In genomic region chr1:3337798-3338724, GRCh38 we compare ENCODE assay signal across 1 cellular context.
A peak's percentile ranks its signal among the peaks of the same experiment; 100 is the strongest.
TF ChIP-seq lines count a peak whose summit lies in the region.

No MANE protein-coding gene starts in this region.

TF ChIP-seq in HepG2, 621 proteins besides CTCF, POLR2A, EP300 and RAD21 (continued from another document):
- TF ChIP-seq RARG (CRISPR knock-in tag; IDR thresholded peaks at IDR 0.05; ENCODE audit: low read depth) (no peak), ZFP90 (CRISPR knock-in tag; IDR thresholded peaks at IDR 0.05; ENCODE audit: borderline replicate concordance) (no peak), ZNF605 (CRISPR knock-in tag; IDR thresholded peaks at IDR 0.05) (peak; percentile 77), MLLT10 (CRISPR knock-in tag; IDR thresholded peaks at IDR 0.05) (no peak), HES4 (CRISPR knock-in tag; IDR thresholded peaks at IDR 0.05; ENCODE audit: borderline replicate concordance) (no peak), ZBTB34 (CRISPR knock-in tag; IDR thresholded peaks at IDR 0.05) (0 out of 2 replicates have a peak, but pooled peaks have one; percentile 51), ZNF766 (CRISPR knock-in tag; IDR thresholded peaks at IDR 0.05; ENCODE audit: borderline replicate concordance) (no peak), SP140L (CRISPR knock-in tag; IDR thresholded peaks at IDR 0.05; ENCODE audit: borderline replicate concordance) (no peak), ZIK1 (CRISPR knock-in tag; IDR thresholded peaks at IDR 0.05; ENCODE audit: borderline replicate concordance, low read depth) (no peak), FOXP1 (IDR thresholded peaks at IDR 0.05) (no peak), FOXP1 (CRISPR knock-in tag; IDR thresholded peaks at IDR 0.05) (no peak), FOXM1 (CRISPR knock-in tag; IDR thresholded peaks at IDR 0.05) (no peak), ZFP62 (CRISPR knock-in tag; IDR thresholded peaks at IDR 0.05) (no peak), DMTF1 (CRISPR knock-in tag; IDR thresholded peaks at IDR 0.05) (0 out of 2 replicates have a peak, but pooled peaks have one; percentile 53), SOX13 (IDR thresholded peaks at IDR 0.05) (no peak), SOX13 (CRISPR knock-in tag; conservative IDR thresholded peaks at IDR 0.05 in 1 of 2, IDR thresholded peaks at IDR 0.05 in 1 of 2) (no peak), GATAD1 (CRISPR knock-in tag; IDR thresholded peaks at IDR 0.05) (no peak), NKX3-1 (CRISPR knock-in tag; IDR thresholded peaks at IDR 0.05) (no peak), SMAD9 (CRISPR knock-in tag; IDR thresholded peaks at IDR 0.05) (no peak), ZNF543 (CRISPR knock-in tag; IDR thresholded peaks at IDR 0.05) (no peak; the same call in 1 of the 2 replicates), PBX3 (CRISPR knock-in tag; IDR thresholded peaks at IDR 0.05; ENCODE audit: borderline replicate concordance) (no peak), ZNF263 (CRISPR knock-in tag; IDR thresholded peaks at IDR 0.05) (no peak), ZNF276 (CRISPR knock-in tag; IDR thresholded peaks at IDR 0.05; ENCODE audit: low read depth) (peak; percentile 40; the same call in 1 of the 2 replicates), ZNF124 (CRISPR knock-in tag; IDR thresholded peaks at IDR 0.05) (no peak), KLF11 (CRISPR knock-in tag; IDR thresholded peaks at IDR 0.05) (no peak), ZEB1 (IDR thresholded peaks at IDR 0.05; ENCODE audit: insufficient replicate concordance, low read depth) (no peak), KDM5A (IDR thresholded peaks at IDR 0.05; ENCODE audit: borderline replicate concordance, low read length) (no peak), KDM6A (CRISPR knock-in tag; IDR thresholded peaks at IDR 0.05; ENCODE audit: low read depth) (no peak), ZNF264 (CRISPR knock-in tag; IDR thresholded peaks at IDR 0.05) (no peak), ZNF503 (CRISPR knock-in tag; IDR thresholded peaks at IDR 0.05) (no peak), CEBPB (IDR thresholded peaks at IDR 0.05; ENCODE audit: borderline replicate concordance, low read depth, low read length) (no peak), ZNF770 (CRISPR knock-in tag; IDR thresholded peaks at IDR 0.05) (no peak), CSRNP1 (CRISPR knock-in tag; IDR thresholded peaks at IDR 0.05) (0 out of 2 replicates have a peak, but pooled peaks have one; percentile 37), KDM4B (CRISPR knock-in tag; IDR thresholded peaks at IDR 0.05) (no peak), HNF1B (CRISPR knock-in tag; IDR thresholded peaks at IDR 0.05) (no peak), ZNF556 (CRISPR knock-in tag; IDR thresholded peaks at IDR 0.05; ENCODE audit: borderline replicate concordance) (no peak), ZBTB42 (CRISPR knock-in tag; IDR thresholded peaks at IDR 0.05) (no peak), ZNF775 (CRISPR knock-in tag; IDR thresholded peaks at IDR 0.05; ENCODE audit: borderline replicate concordance) (no peak), ZBTB33 (CRISPR knock-in tag; IDR thresholded peaks at IDR 0.05) (no peak), ZNF430 (CRISPR knock-in tag; IDR thresholded peaks at IDR 0.05) (no peak; the same call in 1 of the 2 replicates), ZNF12 (CRISPR knock-in tag; IDR thresholded peaks at IDR 0.05) (no peak), NONO (IDR thresholded peaks at IDR 0.05) (no peak), NONO (CRISPR knock-in tag; conservative IDR thresholded peaks at IDR 0.05) (0 out of 2 replicates have a peak, but pooled peaks have one; percentile 38), GPBP1L1 (CRISPR knock-in tag; IDR thresholded peaks at IDR 0.05) (no peak), TEAD2 (CRISPR knock-in tag; IDR thresholded peaks at IDR 0.05) (no peak), SUZ12 (IDR thresholded peaks at IDR 0.05; ENCODE audit: low read depth, low read length) (no peak), PAX8 (CRISPR knock-in tag; IDR thresholded peaks at IDR 0.05; ENCODE audit: borderline replicate concordance) (no peak), TFDP1 (CRISPR knock-in tag; IDR thresholded peaks at IDR 0.05; ENCODE audit: borderline replicate concordance) (no peak), DPF2 (CRISPR knock-in tag; IDR thresholded peaks at IDR 0.05; ENCODE audit: borderline replicate concordance, low read depth) (no peak), HIVEP1 (CRISPR knock-in tag; IDR thresholded peaks at IDR 0.05) (no peak)
